Comparison of ENCODE assay signal across 1 cellular context in the genomic region with DNA sequence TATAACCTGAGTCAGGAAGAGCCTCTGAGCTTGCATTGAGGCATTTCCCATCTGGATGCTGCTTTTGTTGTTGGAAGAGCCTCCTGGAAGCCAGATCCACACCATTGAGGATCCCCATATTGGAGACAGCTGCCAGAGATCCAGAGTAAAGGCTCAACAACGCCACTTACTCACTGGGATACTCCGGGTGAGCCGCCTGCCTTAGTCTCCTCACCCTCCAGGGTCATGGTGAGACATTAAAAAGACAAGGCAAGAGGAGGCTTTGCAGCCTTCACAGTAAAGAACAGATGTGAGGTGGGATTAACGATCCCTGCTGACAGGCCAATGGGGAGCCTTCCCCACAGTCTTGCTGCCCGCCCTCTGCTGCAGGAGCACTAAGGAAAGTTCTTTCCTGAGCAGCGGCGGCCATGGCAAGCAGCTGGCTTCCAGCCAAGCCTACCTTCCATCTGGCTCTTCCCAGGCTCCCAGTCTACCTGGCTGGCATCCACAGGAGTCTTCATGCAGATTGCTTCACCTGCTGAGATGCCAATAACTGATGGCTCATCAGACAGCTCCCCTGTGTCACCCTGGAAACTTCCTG.
TF ChIP-seq lines count a peak whose summit lies in the region.

No MANE protein-coding gene starts in this region.

TF ChIP-seq in GM23338, 12 proteins besides CTCF, POLR2A, EP300 and RAD21 (continued from another document):
- TF ChIP-seq, protein P1, sequence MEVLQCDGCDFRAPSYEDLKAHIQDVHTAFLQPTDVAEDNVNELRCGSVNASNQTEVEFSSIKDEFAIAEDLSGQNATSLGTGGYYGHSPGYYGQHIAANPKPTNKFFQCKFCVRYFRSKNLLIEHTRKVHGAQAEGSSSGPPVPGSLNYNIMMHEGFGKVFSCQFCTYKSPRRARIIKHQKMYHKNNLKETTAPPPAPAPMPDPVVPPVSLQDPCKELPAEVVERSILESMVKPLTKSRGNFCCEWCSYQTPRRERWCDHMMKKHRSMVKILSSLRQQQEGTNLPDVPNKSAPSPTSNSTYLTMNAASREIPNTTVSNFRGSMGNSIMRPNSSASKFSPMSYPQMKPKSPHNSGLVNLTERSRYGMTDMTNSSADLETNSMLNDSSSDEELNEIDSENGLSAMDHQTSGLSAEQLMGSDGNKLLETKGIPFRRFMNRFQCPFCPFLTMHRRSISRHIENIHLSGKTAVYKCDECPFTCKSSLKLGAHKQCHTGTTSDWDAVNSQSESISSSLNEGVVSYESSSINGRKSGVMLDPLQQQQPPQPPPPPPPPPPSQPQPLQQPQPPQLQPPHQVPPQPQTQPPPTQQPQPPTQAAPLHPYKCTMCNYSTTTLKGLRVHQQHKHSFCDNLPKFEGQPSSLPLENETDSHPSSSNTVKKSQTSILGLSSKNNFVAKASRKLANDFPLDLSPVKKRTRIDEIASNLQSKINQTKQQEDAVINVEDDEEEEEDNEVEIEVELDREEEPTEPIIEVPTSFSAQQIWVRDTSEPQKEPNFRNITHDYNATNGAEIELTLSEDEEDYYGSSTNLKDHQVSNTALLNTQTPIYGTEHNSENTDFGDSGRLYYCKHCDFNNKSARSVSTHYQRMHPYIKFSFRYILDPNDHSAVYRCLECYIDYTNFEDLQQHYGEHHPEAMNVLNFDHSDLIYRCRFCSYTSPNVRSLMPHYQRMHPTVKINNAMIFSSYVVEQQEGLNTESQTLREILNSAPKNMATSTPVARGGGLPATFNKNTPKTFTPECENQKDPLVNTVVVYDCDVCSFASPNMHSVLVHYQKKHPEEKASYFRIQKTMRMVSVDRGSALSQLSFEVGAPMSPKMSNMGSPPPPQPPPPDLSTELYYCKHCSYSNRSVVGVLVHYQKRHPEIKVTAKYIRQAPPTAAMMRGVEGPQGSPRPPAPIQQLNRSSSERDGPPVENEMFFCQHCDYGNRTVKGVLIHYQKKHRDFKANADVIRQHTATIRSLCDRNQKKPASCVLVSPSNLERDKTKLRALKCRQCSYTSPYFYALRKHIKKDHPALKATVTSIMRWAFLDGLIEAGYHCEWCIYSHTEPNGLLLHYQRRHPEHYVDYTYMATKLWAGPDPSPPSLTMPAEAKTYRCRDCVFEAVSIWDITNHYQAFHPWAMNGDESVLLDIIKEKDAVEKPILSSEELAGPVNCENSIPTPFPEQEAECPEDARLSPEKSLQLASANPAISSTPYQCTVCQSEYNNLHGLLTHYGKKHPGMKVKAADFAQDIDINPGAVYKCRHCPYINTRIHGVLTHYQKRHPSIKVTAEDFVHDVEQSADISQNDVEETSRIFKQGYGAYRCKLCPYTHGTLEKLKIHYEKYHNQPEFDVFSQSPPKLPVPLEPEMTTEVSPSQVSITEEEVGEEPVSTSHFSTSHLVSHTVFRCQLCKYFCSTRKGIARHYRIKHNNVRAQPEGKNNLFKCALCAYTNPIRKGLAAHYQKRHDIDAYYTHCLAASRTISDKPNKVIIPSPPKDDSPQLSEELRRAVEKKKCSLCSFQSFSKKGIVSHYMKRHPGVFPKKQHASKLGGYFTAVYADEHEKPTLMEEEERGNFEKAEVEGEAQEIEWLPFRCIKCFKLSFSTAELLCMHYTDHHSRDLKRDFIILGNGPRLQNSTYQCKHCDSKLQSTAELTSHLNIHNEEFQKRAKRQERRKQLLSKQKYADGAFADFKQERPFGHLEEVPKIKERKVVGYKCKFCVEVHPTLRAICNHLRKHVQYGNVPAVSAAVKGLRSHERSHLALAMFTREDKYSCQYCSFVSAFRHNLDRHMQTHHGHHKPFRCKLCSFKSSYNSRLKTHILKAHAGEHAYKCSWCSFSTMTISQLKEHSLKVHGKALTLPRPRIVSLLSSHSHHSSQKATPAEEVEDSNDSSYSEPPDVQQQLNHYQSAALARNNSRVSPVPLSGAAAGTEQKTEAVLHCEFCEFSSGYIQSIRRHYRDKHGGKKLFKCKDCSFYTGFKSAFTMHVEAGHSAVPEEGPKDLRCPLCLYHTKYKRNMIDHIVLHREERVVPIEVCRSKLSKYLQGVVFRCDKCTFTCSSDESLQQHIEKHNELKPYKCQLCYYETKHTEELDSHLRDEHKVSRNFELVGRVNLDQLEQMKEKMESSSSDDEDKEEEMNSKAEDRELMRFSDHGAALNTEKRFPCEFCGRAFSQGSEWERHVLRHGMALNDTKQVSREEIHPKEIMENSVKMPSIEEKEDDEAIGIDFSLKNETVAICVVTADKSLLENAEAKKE (CRISPR knock-in tag; IDR thresholded peaks at IDR 0.05) = no peak
